Comparison of ENCODE assay signal across 20 cellular contexts in genomic region chr1:60126733-60127132, GRCh38. TPM values are rescaled to one million over a fixed set of nuclear protein-coding genes. Genes with fewer than 3 reads are reported as not detected.
A peak's percentile ranks its signal among the peaks of the same experiment; 100 is the strongest.
DNase-seq lines count a peak whose midpoint lies in the region; ATAC-seq, FAIRE-seq and TF ChIP-seq lines count a peak whose summit lies in the region.
"Had no signal": no experiment of that assay in that cellular context is flagged by ENCODE, and none has a peak within 500 bp of the region (broad histone marks: within the 10 kb centered on the region; RNA-seq: fewer than 3 reads in every experiment).

No MANE protein-coding gene starts in this region.

- H3K27ac ChIP-seq in HCT116 (ENCODE audit: low read depth, low read length) (no peak overlapping the region), kidney (ENCODE audit: low read depth in 2 of 2, low read length in 2 of 2) (no peak overlapping the region), right atrium auricular region (no peak overlapping the region)
- H3K27ac ChIP-seq: cardiac muscle cell, heart right ventricle, SJCRH30, vagina had no signal

- TF ChIP-seq CTCF in BE2C (IDR thresholded peaks at IDR 0.05; ENCODE audit: low read depth, low read length) (0 out of 2 replicates have a peak, but pooled peaks have one; percentile 17), HCT116 (IDR thresholded peaks at IDR 0.05 in 2 of 3, conservative IDR thresholded peaks at IDR 0.05 in 1 of 3; ENCODE audit: borderline replicate concordance in 1 of 3, insufficient read depth in 1 of 3, low read depth in 2 of 3, low read length in 2 of 3) (peak in 1 of 3 experiments; percentile 15; a peak in 1 of 6 replicates), kidney (IDR thresholded peaks at IDR 0.05; ENCODE audit: borderline replicate concordance, extremely low read depth, insufficient read depth) (peak; percentile 28), right atrium auricular region (IDR thresholded peaks at IDR 0.05) (peak in 1 of 2 donors; percentile 29)

- H4K20me1 ChIP-seq in HCT116 (ENCODE audit: insufficient read depth): no peaks in the 10 kb centered on the region

- no peaks in the 10 kb centered on the region for H3K36me3 Mint-ChIP-seq in T-cell

- RAD21 ChIA-PET in HCT116 (lab: Charles Lee; ENCODE audit: low non-redundant PET in 1 of 2, low total read pairs in 2 of 2, uncharacterized antibody in 2 of 2, unreplicated experiment in 2 of 2): no interaction called here

- H3K36me3 ChIP-seq in BE2C (no peaks in the 10 kb centered on the region), HCT116 (ENCODE audit: control insufficient read depth in 1 of 2, insufficient read depth in 2 of 2, low read length in 2 of 2) (no peaks in the 10 kb centered on the region), kidney (ENCODE audit: control insufficient read depth in 1 of 2, insufficient read depth in 2 of 2, low read length in 2 of 2) (no peaks in the 10 kb centered on the region), right atrium auricular region (no peaks in the 10 kb centered on the region)
- H3K36me3 ChIP-seq: cardiac muscle cell, heart right ventricle, SJCRH30, vagina had no signal

- peak; percentile 32 for TF ChIP-seq RAD21 in HCT116 (IDR thresholded peaks at IDR 0.05; ENCODE audit: low read depth)

- no peak overlapping the region for H2AFZ ChIP-seq in HCT116 (ENCODE audit: low read depth, low read length, poor library complexity, severe bottlenecking)

- H3K9me3 Mint-ChIP-seq in T-cell: peaks cover 0 to 6% (median 0%) of the 10 kb centered on the region in 3 donors
- H3K9me3 Mint-ChIP-seq: activated B cell treated with CpG ODN at 0.5 μM for 24 hours; activated naive CD4-positive, alpha-beta T cell treated with anti-CD3 and anti-CD28 coated beads for 36 hours had no signal

- intact Hi-C loops in HCT116 (cut with micrococcal nuclease): loop anchor here (2.0 kb wide), 1 partner anchor 150 kb away; no protein-coding TSS in a partner anchor
- intact Hi-C loops in kidney (cut with DNase I): no loop called here

- H3K9ac ChIP-seq in HCT116 (ENCODE audit: low read length) (no peak overlapping the region), kidney (ENCODE audit: low read length in 2 of 2) (no peak overlapping the region)

- ATAC-seq in HCT116: no peak
- no peak for ATAC-seq in T-cell (replicated peaks in 1 of 4)
- no peak for ATAC-seq in GM21447 (IDR thresholded peaks at IDR 0.05; ENCODE audit: unreplicated experiment)
- no peak for ATAC-seq in HG03354 (IDR thresholded peaks at IDR 0.05; ENCODE audit: poor library complexity, severe bottlenecking, unreplicated experiment)
- ATAC-seq: heart right ventricle, left ventricle myocardium superior had no signal

- H3K27me3 ChIP-seq in BE2C: no peaks in the 10 kb centered on the region
- H3K27me3 ChIP-seq in HCT116 (ENCODE audit: insufficient read depth, low read length): no peaks in the 10 kb centered on the region
- no peaks in the 10 kb centered on the region for H3K27me3 ChIP-seq in right atrium auricular region
- H3K27me3 ChIP-seq: cardiac muscle cell, heart right ventricle, SJCRH30, vagina had no signal

- no peak for FAIRE-seq in kidney (lab: Jason Lieb, UNC)

- H3K79me2 ChIP-seq in HCT116 (ENCODE audit: insufficient read depth, low read length): no peaks in the 10 kb centered on the region

- no peaks in the 10 kb centered on the region for H3K4me1 Mint-ChIP-seq in T-cell
- H3K4me1 Mint-ChIP-seq: activated B cell treated with CpG ODN at 0.5 μM for 24 hours, neural crest cell had no signal

- H3K4me2 ChIP-seq in HCT116 (ENCODE audit: low read length): no peak overlapping the region

- CTCF ChIA-PET in HCT116 (lab: Charles Lee) (interaction anchor here (0.6 to 1.3 kb wide), 2 partner anchors 156 kb away, joined by 3 to 6 read pairs; no protein-coding TSS in a partner anchor), T-cell (lab: Charles Lee) (no interaction called here)

- POLR2A ChIA-PET in HCT116 (lab: Charles Lee) (no interaction called here), T-cell (lab: Charles Lee) (no interaction called here)

- DNase-seq in BE2C: no peak
- DNase-seq in HCT116 (ENCODE audit: low read depth, low spot score): no peak
- DNase-seq in SK-N-DZ (ENCODE audit: low spot score): peak; percentile 3
- DNase-seq in kidney: no peak
- no peak for DNase-seq in T-cell
- no peak for DNase-seq in right atrium auricular region (ENCODE audit: low spot score)
- DNase-seq: activated B cell treated with CpG ODN at 0.5 μM for 24 hours; activated naive CD4-positive, alpha-beta T cell treated with anti-CD3 and anti-CD28 coated beads for 36 hours; HCEC 1CT; heart right ventricle; left ventricle myocardium superior had no signal

- no TSS peak for BruUV-seq in HCT116 (replicated peaks; lab: Mats Ljungman, UMichigan)

- H3K4me3 ChIP-seq in BE2C (ENCODE audit: low read depth, low read length) (no peak overlapping the region), HCT116 (replicated peaks in 1 of 2; ENCODE audit: low read depth in 1 of 2, low read length in 2 of 2) (no peak overlapping the region), kidney (ENCODE audit: low read length in 2 of 2) (no peak overlapping the region), right atrium auricular region (no peak overlapping the region)
- H3K4me3 ChIP-seq: cardiac muscle cell, heart right ventricle, SJCRH30, vagina had no signal

- no peak for TF ChIP-seq POLR2A in HCT116 (IDR thresholded peaks at IDR 0.05; ENCODE audit: borderline replicate concordance, extremely low read depth, insufficient read depth, insufficient read length)

- H3K27me3 Mint-ChIP-seq in T-cell: no peaks in the 10 kb centered on the region
- H3K27me3 Mint-ChIP-seq: activated B cell treated with CpG ODN at 0.5 μM for 24 hours; stimulated activated naive CD8-positive, alpha-beta T cell treated with anti-CD3 and anti-CD28 coated beads, Interleukin-15, Interleukin-2, amounts not matched to agents 100 ng/mL and 50 ng/mL, for 24 hours had no signal

- no peaks in the 10 kb centered on the region for H3K4me1 ChIP-seq in BE2C
- no peaks in the 10 kb centered on the region for H3K4me1 ChIP-seq in HCT116 (ENCODE audit: control insufficient read depth in 1 of 2, insufficient read depth in 2 of 2, low read length in 2 of 2)
- no peaks in the 10 kb centered on the region for H3K4me1 ChIP-seq in kidney (ENCODE audit: control insufficient read depth in 1 of 2, insufficient read depth in 1 of 2, low read depth in 1 of 2, low read length in 2 of 2)
- no peaks in the 10 kb centered on the region for H3K4me1 ChIP-seq in right atrium auricular region
- H3K4me1 ChIP-seq: heart right ventricle, SJCRH30, vagina had no signal

- no peaks in the 10 kb centered on the region for H3K9me2 ChIP-seq in HCT116 (ENCODE audit: insufficient read depth)

- no peak overlapping the region for H3K27ac Mint-ChIP-seq in T-cell
- H3K27ac Mint-ChIP-seq: activated B cell treated with CpG ODN at 0.5 μM for 24 hours; activated naive CD4-positive, alpha-beta T cell treated with anti-CD3 and anti-CD28 coated beads for 36 hours; stimulated activated naive CD8-positive, alpha-beta T cell treated with anti-CD3 and anti-CD28 coated beads, Interleukin-15, Interleukin-2, amounts not matched to agents 100 ng/mL and 50 ng/mL, for 24 hours had no signal

- H3K9me3 ChIP-seq in BE2C (no peaks in the 10 kb centered on the region), HCT116 (ENCODE audit: control insufficient read depth in 1 of 2, insufficient read depth in 1 of 2, low read depth in 1 of 2, low read length in 2 of 2) (no peaks in the 10 kb centered on the region), kidney (ENCODE audit: control insufficient read depth in 1 of 2, low read length in 2 of 2) (no peaks in the 10 kb centered on the region), right atrium auricular region (no peaks in the 10 kb centered on the region)
- H3K9me3 ChIP-seq: SJCRH30, vagina had no signal

- no peak overlapping the region for H3K4me3 Mint-ChIP-seq in T-cell
- H3K4me3 Mint-ChIP-seq: activated B cell treated with CpG ODN at 0.5 μM for 24 hours; activated naive CD4-positive, alpha-beta T cell treated with anti-CD3 and anti-CD28 coated beads for 36 hours; neural crest cell; stimulated activated naive CD8-positive, alpha-beta T cell treated with anti-CD3 and anti-CD28 coated beads, Interleukin-15, Interleukin-2, amounts not matched to agents 100 ng/mL and 50 ng/mL, for 24 hours had no signal

TF ChIP-seq in HCT116, 20 proteins besides CTCF, POLR2A, EP300 and RAD21 (continues in another document):
- TF ChIP-seq YY1 (IDR thresholded peaks at IDR 0.05; ENCODE audit: extremely low read depth, insufficient replicate concordance, low read depth, low read length) (no peak), EGR1 (IDR thresholded peaks at IDR 0.05; ENCODE audit: low read depth) (no peak), ATF3 (IDR thresholded peaks at IDR 0.05) (no peak), ZBTB33 (IDR thresholded peaks at IDR 0.05; ENCODE audit: extremely low read depth, insufficient replicate concordance, low read length) (no peak), EZH2 (IDR thresholded peaks at IDR 0.05) (no peak), SRF (IDR thresholded peaks at IDR 0.05; ENCODE audit: low read depth) (no peak), ZNF274 (IDR thresholded peaks at IDR 0.05; ENCODE audit: low read depth, low read length) (no peak), SIN3A (IDR thresholded peaks at IDR 0.05; ENCODE audit: low read depth) (no peak)

RNA-seq across cellular contexts. Expression of gene C1orf87, which starts 53.2 kb away (rescaled TPM):
- not detected for polyA plus RNA-seq in BE2C (2012; ENCODE audit: insufficient read depth, insufficient read length, low read depth)
- total RNA-seq in HCT116 (2021; ENCODE audit: unreplicated experiment): not detected
- 0.07 and 0.14 TPM in 2 replicates for polyA plus RNA-seq in HCT116 (2012)
- polyA plus RNA-seq in SK-N-DZ (2014; cell fraction: cytosol; rRNA removed): not detected in 2 replicates
- not detected in 2 replicates for polyA plus RNA-seq in SK-N-DZ (2014; cell fraction: nucleus; rRNA removed)
- 0.38 TPM for total RNA-seq in kidney
- polyA plus RNA-seq in kidney (ENCODE audit: insufficient read depth, low read depth, low replicate concordance): 0.45 TPM
- not detected for total RNA-seq in T-cell
- not detected for total RNA-seq in right atrium auricular region
- total RNA-seq: activated B cell treated with CpG ODN at 0.5 μM for 24 hours; activated naive CD4-positive, alpha-beta T cell treated with anti-CD3 and anti-CD28 coated beads for 36 hours; cardiac muscle cell; heart right ventricle; left ventricle myocardium superior; NCI-H460; neural crest cell; SJCRH30; skeletal muscle tissue; vagina had no signal
- polyA plus RNA-seq: cardiac muscle cell, heart right ventricle had no signal
